Comparison of ENCODE assay signal across 1 cellular context in genomic region chrX:120560842-120561633, GRCh38.
TF ChIP-seq lines count a peak whose summit lies in the region.

TSS of gene CUL4B (minus strand) at chrX:120560962. CDS start at chrX:120560638, 324 bp downstream.

TF ChIP-seq in K562, 482 proteins besides CTCF, POLR2A, EP300 and RAD21 (continued from another document):
- no peak for TF ChIP-seq FOXA1 (IDR thresholded peaks at IDR 0.05; ENCODE audit: borderline replicate concordance)
- TF ChIP-seq ATF7 (IDR thresholded peaks at IDR 0.05) = peak; percentile 61; the same call in 1 of the 2 replicates
- peak; percentile 76 for TF ChIP-seq NEUROD1 (IDR thresholded peaks at IDR 0.05; ENCODE audit: borderline replicate concordance, low read depth, low read length, partially characterized antibody)
